Comparison of ENCODE assay signal across 8 cellular contexts in the genomic region with DNA sequence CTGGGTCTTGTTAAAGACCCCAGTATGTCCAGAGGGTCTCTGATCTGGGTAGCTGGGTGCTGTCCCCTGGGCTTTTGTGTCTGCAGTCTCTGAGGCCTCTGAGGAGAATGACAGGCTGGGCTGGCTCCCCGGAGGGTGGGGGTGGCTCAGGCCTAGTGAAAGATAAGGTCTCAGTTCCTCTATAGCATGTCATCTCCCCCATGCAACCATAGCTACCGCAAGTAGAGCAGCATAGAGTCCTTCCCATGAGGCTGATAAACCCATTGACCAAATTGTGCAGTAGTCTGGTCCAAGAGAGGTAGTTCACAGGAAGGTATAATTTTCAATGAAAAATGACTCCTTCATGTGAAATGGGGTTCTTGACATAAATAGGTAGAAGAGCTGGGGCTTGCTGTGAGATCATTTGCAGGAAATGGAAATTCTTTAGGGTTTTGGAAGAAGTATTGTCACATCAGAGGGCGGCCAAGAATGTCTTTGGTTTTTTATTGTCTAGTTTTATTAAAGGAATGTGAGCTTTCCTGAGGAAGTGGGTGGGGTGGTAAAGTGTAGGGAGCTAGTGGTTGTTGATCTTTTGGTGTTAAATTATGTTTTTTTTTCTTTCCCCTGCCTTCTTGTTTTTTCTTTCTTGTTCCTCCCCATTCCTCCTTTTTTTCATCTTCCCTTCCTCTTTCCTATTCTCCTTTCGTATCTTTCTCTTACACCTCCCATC. TPM values are rescaled to one million over a fixed set of nuclear protein-coding genes. Genes with fewer than 3 reads are reported as not detected.
DNase-seq lines count a peak whose midpoint lies in the region; ATAC-seq and TF ChIP-seq lines count a peak whose summit lies in the region.

No MANE protein-coding gene starts in this region.

- H3K9me3 Mint-ChIP-seq in activated CD4-positive, alpha-beta T cell treated with anti-CD3 and anti-CD28 coated beads, Interleukin-2, amount 10 ng/mL, durations not matched to agents 24 days and 14 days, result no peaks in the 10 kb centered on the region
- no peaks in the 10 kb centered on the region for H3K9me3 Mint-ChIP-seq in immature natural killer cell

- H3K4me3 ChIP-seq in tibial nerve, result no peak overlapping the region

- H3K4me1 ChIP-seq in tibial nerve, result peaks cover 0 to 77% (median 48%) of the 10 kb centered on the region in 4 donors

- H3K36me3 ChIP-seq in tibial nerve, result peaks cover 0 to 61% (median 2%) of the 10 kb centered on the region in 3 donors

- no peak for TF ChIP-seq POLR2A in tibial nerve (IDR thresholded peaks at IDR 0.05)

- H3K4me3 Mint-ChIP-seq in activated CD4-positive, alpha-beta T cell treated with anti-CD3 and anti-CD28 coated beads, Interleukin-2, amount 10 ng/mL, durations not matched to agents 24 days and 14 days, result peak overlapping the region; percentile 72
- peak overlapping the region; percentile 60 to 75 (median 65) for H3K4me3 Mint-ChIP-seq in immature natural killer cell

- TF ChIP-seq EP300 in tibial nerve (IDR thresholded peaks at IDR 0.05), result no peak

- intact Hi-C loops in activated CD4-positive, alpha-beta T cell treated with anti-CD3 and anti-CD28 coated beads, Interleukin-2, amount 10 ng/mL, durations not matched to agents 24 days and 14 days (cut with micrococcal nuclease), result loop anchor here (2.0 kb wide), 2 partner anchors 17 to 21 kb away; a partner anchor contains a TSS

- H3K27me3 ChIP-seq in tibial nerve, result no peaks in the 10 kb centered on the region

- peaks cover 72% of the 10 kb centered on the region for H3K4me1 Mint-ChIP-seq in activated CD4-positive, alpha-beta T cell treated with anti-CD3 and anti-CD28 coated beads, Interleukin-2, amount 10 ng/mL, durations not matched to agents 24 days and 14 days
- H3K4me1 Mint-ChIP-seq in immature natural killer cell, result peaks cover 80 to 97% of the 10 kb centered on the region in 2 donors

- ATAC-seq in HG03103 (IDR thresholded peaks at IDR 0.05; ENCODE audit: low read depth, unreplicated experiment), result peak; percentile 82

- H3K9me3 ChIP-seq in tibial nerve, result no peaks in the 10 kb centered on the region

- TF ChIP-seq CTCF in tibial nerve (IDR thresholded peaks at IDR 0.05), result no peak

- peak overlapping the region; percentile 94 for H3K27ac Mint-ChIP-seq in activated CD4-positive, alpha-beta T cell treated with anti-CD3 and anti-CD28 coated beads, Interleukin-2, amount 10 ng/mL, durations not matched to agents 24 days and 14 days
- H3K27ac Mint-ChIP-seq in immature natural killer cell, result peak overlapping the region; percentile 90 to 95 (median 92)

- H3K27me3 Mint-ChIP-seq in activated CD4-positive, alpha-beta T cell treated with anti-CD3 and anti-CD28 coated beads, Interleukin-2, amount 10 ng/mL, durations not matched to agents 24 days and 14 days, result no peaks in the 10 kb centered on the region
- H3K27me3 Mint-ChIP-seq in immature natural killer cell (ENCODE audit: low read depth in 3 of 3), result peaks cover 0 to 8% (median 0%) of the 10 kb centered on the region in 3 donors

- H3K36me3 Mint-ChIP-seq in activated CD4-positive, alpha-beta T cell treated with anti-CD3 and anti-CD28 coated beads, Interleukin-2, amount 10 ng/mL, durations not matched to agents 24 days and 14 days (ENCODE audit: low read depth), result peaks cover 76% of the 10 kb centered on the region
- peaks cover 9 to 27% (median 17%) of the 10 kb centered on the region in 3 donors for H3K36me3 Mint-ChIP-seq in immature natural killer cell

- WGBS in tibial nerve, 2 donors, result 53 to 56% methylated on average over 4 of the region's 4 CpGs

- H3K27ac ChIP-seq in tibial nerve, result peak overlapping the region; percentile 50 to 88 (median 68)

- DNase-seq in activated naive CD4-positive, alpha-beta T cell treated with Interleukin-2 at 50 U/mL for 16 hours, result peak; percentile 60
- no peak for DNase-seq in activated naive CD4-positive, alpha-beta T cell (lab: John Stamatoyannopoulos, UW)
- peak; percentile 86 for DNase-seq in activated CD4-positive, alpha-beta T cell treated with anti-CD3 and anti-CD28 coated beads, Interleukin-2, amount 10 ng/mL, durations not matched to agents 24 days and 14 days
- DNase-seq in immature natural killer cell (peak; percentile 45 to 53 (median 49)), tibial nerve (ENCODE audit: low spot score in 2 of 2) (no peak), NK-92 (lab: John Stamatoyannopoulos, UW; ENCODE audit: unreplicated experiment) (no peak), NCI-H446 treated with DMSO at 0.1 percent for 48 hours (lab: John Stamatoyannopoulos, UW) (no peak)

RNA-seq across cellular contexts. Expression of a gene that starts 21.0 kb away (rescaled TPM):
- total RNA-seq in activated CD4-positive, alpha-beta T cell treated with anti-CD3 and anti-CD28 coated beads, Interleukin-2, amount 10 ng/mL, durations not matched to agents 24 days and 14 days, result 22.3 and 27.1 TPM in 2 replicates
- 10 to 100 TPM; 22.7 to 31.2 (median 24.4) TPM for polyA plus RNA-seq in immature natural killer cell
- total RNA-seq in tibial nerve, result 10 to 100 TPM; 13.4 to 19.5 (median 14.2) TPM

RNA-seq across cellular contexts. Expression of a gene that starts 21.0 kb away (rescaled TPM):
- 69.7 and 72.2 TPM in 2 replicates for total RNA-seq in activated CD4-positive, alpha-beta T cell treated with anti-CD3 and anti-CD28 coated beads, Interleukin-2, amount 10 ng/mL, durations not matched to agents 24 days and 14 days
- 10 to 100 TPM; 30.8 to 51.8 (median 44.2) TPM for polyA plus RNA-seq in immature natural killer cell
- 10 to 100 TPM; 74.1 to 91.5 (median 78.0) TPM for total RNA-seq in tibial nerve

RNA-seq across cellular contexts. Expression of a gene that starts 25.4 kb away (rescaled TPM):
- 103 and 106 TPM in 2 replicates for total RNA-seq in activated CD4-positive, alpha-beta T cell treated with anti-CD3 and anti-CD28 coated beads, Interleukin-2, amount 10 ng/mL, durations not matched to agents 24 days and 14 days
- polyA plus RNA-seq in immature natural killer cell, result 10 to 100 TPM in 1 of 3 donors, 1 to 10 TPM in 2; 1.9 to 12.8 (median 6.0) TPM
- 100 to 1,000 TPM; 129 to 202 (median 181) TPM for total RNA-seq in tibial nerve

RNA-seq across cellular contexts. Expression of a gene that starts 44.6 kb away (rescaled TPM):
- total RNA-seq in activated CD4-positive, alpha-beta T cell treated with anti-CD3 and anti-CD28 coated beads, Interleukin-2, amount 10 ng/mL, durations not matched to agents 24 days and 14 days, result 7.2 and 8.4 TPM in 2 replicates
- 10 to 100 TPM in 1 of 3 donors, 1 to 10 TPM in 2; 4.8 to 10.7 (median 9.0) TPM for polyA plus RNA-seq in immature natural killer cell
- 10 to 100 TPM; 26.0 to 51.3 (median 30.2) TPM for total RNA-seq in tibial nerve

RNA-seq across cellular contexts. Expression of a gene that starts 53.8 kb away (rescaled TPM):
- total RNA-seq in activated CD4-positive, alpha-beta T cell treated with anti-CD3 and anti-CD28 coated beads, Interleukin-2, amount 10 ng/mL, durations not matched to agents 24 days and 14 days, result 0.07 and 0.09 TPM in 2 replicates
- under 1 TPM in 1 of 3 donors, not detected in 2; 0.45 TPM for polyA plus RNA-seq in immature natural killer cell
- total RNA-seq in tibial nerve, result 1 to 10 TPM in 2 of 4 donors, under 1 TPM in 2; 0.42 to 2.4 (median 1.2) TPM

Comparison
In these comparisons a context has a peak if more than half of its experiments do, and no peak if none do; other contexts are left out.
1. DNase-seq: peak in activated naive CD4-positive, alpha-beta T cell treated with Interleukin-2 at 50 U/mL for 16 hours (single experiment), activated CD4-positive, alpha-beta T cell treated with anti-CD3 and anti-CD28 coated beads, Interleukin-2, amount 10 ng/mL, durations not matched to agents 24 days and 14 days (single experiment) and immature natural killer cell (3 of 3); none in activated naive CD4-positive, alpha-beta T cell (0 of 4), tibial nerve (0 of 2), NK-92 (single experiment) and NCI-H446 treated with DMSO at 0.1 percent for 48 hours (single experiment).